ENCODE assay signal across 10 cellular contexts in genomic region chr16:81716478-81717210, GRCh38.
DNase-seq lines count a peak whose midpoint lies in the region; ATAC-seq, FAIRE-seq and TF ChIP-seq lines count a peak whose summit lies in the region.
"Had no signal": no experiment of that assay in that cellular context is flagged by ENCODE, and none has a peak within 500 bp of the region (broad histone marks: within the 10 kb centered on the region; RNA-seq: fewer than 3 reads in every experiment).

No MANE protein-coding gene starts in this region.

- no peak overlapping the region for H3K23ac ChIP-seq in H1 (ENCODE audit: insufficient read length)

- CTCF ChIA-PET in H1 (lab: Charles Lee; ENCODE audit: partially characterized antibody), result interaction anchor here (0.8 to 5.9 kb wide), 5 partner anchors 13 to 353 kb away, joined by 3 to 48 read pairs (median 3); no protein-coding TSS in a partner anchor

- H3K9ac ChIP-seq in H1 (replicated peaks in 1 of 4; ENCODE audit: extremely low read depth in 1 of 4, low read depth in 3 of 4, low read length in 3 of 4), result no peak overlapping the region
- no peak overlapping the region for H3K9ac ChIP-seq in Karpas-422 (ENCODE audit: low read length)
- H3K9ac ChIP-seq: parathyroid adenoma had no signal

- H3K4ac ChIP-seq in H1 (replicated peaks; ENCODE audit: insufficient read length, low read depth, low read length), result no peak overlapping the region

- no peak overlapping the region for H4K8ac ChIP-seq in H1 (ENCODE audit: extremely low read depth, insufficient read depth, low read length)

- no peak overlapping the region for H3K18ac ChIP-seq in H1 (ENCODE audit: extremely low read depth, low read length)

- H3K27ac ChIP-seq in H1 (ENCODE audit: low read depth, low read length) (no peak overlapping the region), Karpas-422 (ENCODE audit: low read length) (no peak overlapping the region)
- H3K27ac ChIP-seq: parathyroid adenoma had no signal

- H3K23me2 ChIP-seq in H1 (ENCODE audit: low read depth, low read length), result no peaks in the 10 kb centered on the region

- H3K27me3 ChIP-seq in H1 (replicated peaks in 1 of 4; ENCODE audit: control insufficient read depth in 3 of 4, extremely low read depth in 1 of 4, insufficient read depth in 3 of 4, low read length in 3 of 4) (0 out of 7 replicates have a peak, but pooled peaks cover 0 to 2% (median 0%) of the 10 kb centered on the region in 4 experiments), Karpas-422 (ENCODE audit: low read length) (no peaks in the 10 kb centered on the region), HAP-1 (ENCODE audit: low read depth) (no peaks in the 10 kb centered on the region)

- WGBS in H1 (ENCODE audit: extremely low coverage in 1 of 2, insufficient coverage in 1 of 2, insufficient read length in 1 of 2, insufficient replicate concordance in 2 of 2, low coverage in 1 of 2, low lambda C conversion rate in 2 of 2, missing lambda C conversion rate in 1 of 2), 2 experiments, result 75% methylated on average over 9 of the region's 10 CpGs; no CpG with 5 or more reads in 1 of the 2 experiments

- peak overlapping the region in 1 of 2 experiments; percentile 23; a peak in 3 of 4 replicates for H3K4me2 ChIP-seq in H1 (ENCODE audit: insufficient read depth in 1 of 2, low read depth in 2 of 2, low read length in 2 of 2)
- H3K4me2 ChIP-seq in Karpas-422 (ENCODE audit: low read depth, low read length, poor library complexity, severe bottlenecking), result no peak overlapping the region

- DNase-seq in GM12891 (ENCODE audit: insufficient read length, low spot score), result no peak
- DNase-seq in H1 (ENCODE audit: low read depth in 1 of 2, low spot score in 2 of 2), result no peak
- no peak for DNase-seq in 8988T
- no peak for DNase-seq in NOMO-1 treated with dmso at 0.1 percent for 144 hours (lab: John Stamatoyannopoulos, UW; ENCODE audit: unreplicated experiment)
- DNase-seq in Karpas-422, result no peak
- no peak for DNase-seq in HAP-1 (ENCODE audit: low spot score in 2 of 2)
- DNase-seq: anterior cingulate cortex had no signal

- peaks cover 0 to 32% (median 20%) of the 10 kb centered on the region in 4 experiments; a peak in 6 of 7 replicates for H3K4me1 ChIP-seq in H1 (replicated peaks in 1 of 4; ENCODE audit: control insufficient read depth in 3 of 4, insufficient read depth in 4 of 4, low read length in 3 of 4)
- H3K4me1 ChIP-seq in Karpas-422 (ENCODE audit: low read length), result peaks cover 21% of the 10 kb centered on the region
- H3K4me1 ChIP-seq in HAP-1, result no peaks in the 10 kb centered on the region
- H3K4me1 ChIP-seq: parathyroid adenoma had no signal

- POLR2A ChIA-PET in H1 (lab: Charles Lee; ENCODE audit: partially characterized antibody), result interaction anchor here (1.2 kb wide), 1 partner anchor 13 kb away, joined by 4 read pairs; no protein-coding TSS in a partner anchor

- H3K79me2 ChIP-seq in H1 (ENCODE audit: control insufficient read depth in 1 of 2, insufficient read depth in 2 of 2, low read length in 2 of 2), result no peaks in the 10 kb centered on the region
- no peaks in the 10 kb centered on the region for H3K79me2 ChIP-seq in Karpas-422 (ENCODE audit: low read length)
- H3K79me2 ChIP-seq: parathyroid adenoma had no signal

- H3K9me3 ChIP-seq in H1 (ENCODE audit: insufficient read depth in 2 of 2, low read depth in 1 of 2, low read length in 1 of 2) (peaks cover 0 to 3% of the 10 kb centered on the region in 2 experiments; a peak in 1 of 4 replicates), Karpas-422 (ENCODE audit: low read length) (peaks cover 2% of the 10 kb centered on the region), HAP-1 (no peaks in the 10 kb centered on the region)

- TF ChIP-seq CTCF in H1 (IDR thresholded peaks at IDR 0.05; ENCODE audit: control extremely low read depth in 1 of 3, insufficient read depth in 1 of 3, low read depth in 1 of 3, low read length in 3 of 3), result no peak

- no peak for TF ChIP-seq RAD21 in H1 (IDR thresholded peaks at IDR 0.05 in 1 of 2, conservative IDR thresholded peaks at IDR 0.05 in 1 of 2; ENCODE audit: low read depth in 2 of 2, low read length in 2 of 2)

- peak overlapping the region; percentile 39; the same call in 1 of the 2 replicates for H2BK5ac ChIP-seq in H1 (ENCODE audit: low read depth, low read length)

- H4K20me1 ChIP-seq in H1 (replicated peaks in 1 of 2; ENCODE audit: control insufficient read depth in 1 of 2, insufficient read depth in 2 of 2, low read length in 2 of 2), result no peaks in the 10 kb centered on the region
- no peaks in the 10 kb centered on the region for H4K20me1 ChIP-seq in Karpas-422 (ENCODE audit: insufficient read depth, low read depth, low read length)

- H2AK5ac ChIP-seq in H1 (ENCODE audit: low read depth, low read length), result no peak overlapping the region

- FAIRE-seq in GM12891 (lab: Jason Lieb, UNC), result peak; percentile 73
- no peak for FAIRE-seq in H1 (lab: Jason Lieb, UNC)

- no peaks in the 10 kb centered on the region for H3K79me1 ChIP-seq in H1 (ENCODE audit: low read depth, low read length)

- H3K4me3 ChIP-seq in H1 (ENCODE audit: extremely low read depth in 1 of 4, insufficient read depth in 2 of 4, low read depth in 3 of 4, low read length in 4 of 4) (no peak overlapping the region), Karpas-422 (ENCODE audit: low read length) (no peak overlapping the region), HAP-1 (no peak overlapping the region)

- in situ Hi-C loops in HAP-1 (cut with MboI; ENCODE audit: low sequenced_read_pairs), result no loop called here

- H4K5ac ChIP-seq in H1 (ENCODE audit: insufficient read length, low read depth, low read length), result no peak overlapping the region

- ATAC-seq in GM19395 (IDR thresholded peaks at IDR 0.05; ENCODE audit: unreplicated experiment) (peak; percentile 66), HG03135 (IDR thresholded peaks at IDR 0.05; ENCODE audit: unreplicated experiment) (peak; percentile 70)

- H3K9me2 ChIP-seq in Karpas-422 (replicated peaks; ENCODE audit: insufficient read depth, low read length), result no peaks in the 10 kb centered on the region

- no peak overlapping the region for H3K14ac ChIP-seq in H1 (ENCODE audit: insufficient read length)

- H4K91ac ChIP-seq in H1 (replicated peaks; ENCODE audit: insufficient read length, low read length), result no peak overlapping the region

- no peak overlapping the region for H2BK20ac ChIP-seq in H1 (ENCODE audit: low read length)

- no peak overlapping the region for H2AFZ ChIP-seq in H1 (ENCODE audit: low read length)
- H2AFZ ChIP-seq in Karpas-422 (ENCODE audit: low read length), result no peak overlapping the region
- H2AFZ ChIP-seq: parathyroid adenoma had no signal

- TF ChIP-seq POLR2A in GM12891 (IDR thresholded peaks at IDR 0.05; ENCODE audit: low read depth, low read length) (peak; percentile 51; the same call in 1 of the 2 replicates), H1 (IDR thresholded peaks at IDR 0.05; ENCODE audit: control extremely low read depth in 1 of 2, low read depth in 2 of 2, low read length in 2 of 2) (no peak)

- no peak overlapping the region for H2BK15ac ChIP-seq in H1 (ENCODE audit: low read length)

- H3K36me3 ChIP-seq in H1 (ENCODE audit: control insufficient read depth in 2 of 4, insufficient read depth in 4 of 4, low read length in 3 of 4) (no peaks in the 10 kb centered on the region), Karpas-422 (ENCODE audit: insufficient read depth, low read length) (no peaks in the 10 kb centered on the region), HAP-1 (replicated peaks) (no peaks in the 10 kb centered on the region)

- no peak for TF ChIP-seq EP300 in H1 (IDR thresholded peaks at IDR 0.05; ENCODE audit: borderline replicate concordance in 1 of 2, low read depth in 2 of 2, low read length in 2 of 2)

- H2BK120ac ChIP-seq in H1 (replicated peaks; ENCODE audit: low read depth, low read length), result no peak overlapping the region

- no peak overlapping the region for H2BK12ac ChIP-seq in H1 (ENCODE audit: low read depth, low read length)

- no peak overlapping the region for H3K56ac ChIP-seq in H1 (replicated peaks; ENCODE audit: insufficient read length, low read depth, low read length)

TF ChIP-seq in GM12891, 5 proteins besides CTCF, POLR2A, EP300 and RAD21:
- no peak for TF ChIP-seq TAF1 (IDR thresholded peaks at IDR 0.05; ENCODE audit: low read depth, low read length)
- TF ChIP-seq SPI1 (IDR thresholded peaks at IDR 0.05; ENCODE audit: low read depth, low read length), result no peak
- no peak for TF ChIP-seq PAX5 (IDR thresholded peaks at IDR 0.05; ENCODE audit: insufficient read depth, low read length, severe bottlenecking)
- TF ChIP-seq POLR2AphosphoS5 (IDR thresholded peaks at IDR 0.05; ENCODE audit: low read depth, low read length), result peak; percentile 59; the same call in 1 of the 2 replicates
- peak; percentile 40; the same call in 1 of the 2 replicates for TF ChIP-seq POU2F2 (IDR thresholded peaks at IDR 0.05; ENCODE audit: low read depth, low read length)

TF ChIP-seq in H1, 55 proteins besides CTCF, POLR2A, EP300 and RAD21:
- TF ChIP-seq RFX5 (IDR thresholded peaks at IDR 0.05; ENCODE audit: borderline replicate concordance, low read depth, low read length), result no peak
- TF ChIP-seq EZH2 (IDR thresholded peaks at IDR 0.05; ENCODE audit: low read depth, low read length, severe bottlenecking), result no peak
- TF ChIP-seq BCL11A (IDR thresholded peaks at IDR 0.05; ENCODE audit: low read depth in 2 of 2, low read length in 2 of 2), result no peak
- TF ChIP-seq JUN (IDR thresholded peaks at IDR 0.05; ENCODE audit: low read depth, low read length), result no peak
- TF ChIP-seq SUZ12 (IDR thresholded peaks at IDR 0.05; ENCODE audit: low read length), result no peak
- no peak for TF ChIP-seq FOSL1 (IDR thresholded peaks at IDR 0.05; ENCODE audit: insufficient read depth, low read depth, low read length)
- no peak for TF ChIP-seq YY1 (IDR thresholded peaks at IDR 0.05; ENCODE audit: low read depth, low read length)
- TF ChIP-seq CEBPB (IDR thresholded peaks at IDR 0.05; ENCODE audit: low read depth, low read length), result no peak
- no peak for TF ChIP-seq BRCA1 (IDR thresholded peaks at IDR 0.05; ENCODE audit: low read depth, low read length)
- no peak for TF ChIP-seq ATF2 (IDR thresholded peaks at IDR 0.05; ENCODE audit: low read length)
TF ChIP-seq in H1: peak in this region for 0.
